In genomic region chr4:175951794-175952193, GRCh38 we compare ENCODE assay signal across 17 cellular contexts.
DNase-seq lines count a peak whose midpoint lies in the region; ATAC-seq and TF ChIP-seq lines count a peak whose summit lies in the region.
"Had no signal": no experiment of that assay in that cellular context is flagged by ENCODE, and none has a peak within 500 bp of the region (broad histone marks: within the 10 kb centered on the region; RNA-seq: fewer than 3 reads in every experiment).

No MANE protein-coding gene starts in this region.

- peak; percentile 36 for ATAC-seq in left colon
- ATAC-seq in HG03354 (IDR thresholded peaks at IDR 0.05; ENCODE audit: poor library complexity, severe bottlenecking, unreplicated experiment) = no peak

- H3K27ac ChIP-seq in effector memory CD4-positive, alpha-beta T cell (ENCODE audit: insufficient read depth, low read length, poor library complexity, severe bottlenecking) = no peak overlapping the region
- H3K27ac ChIP-seq: BLaER1 treated with 17β-estradiol and CSF1 and Interleukin-3, amounts not matched to agents 10 nM and 100 nM; KMS-11 had no signal

- intact Hi-C loops in left colon (cut with DNase I, micrococcal nuclease) = no loop called here

- DNase-seq in Caki2 (ENCODE audit: low read depth) (peak; percentile 45), MG63 (peak; percentile 79), choroid plexus epithelial cell (ENCODE audit: low read depth) (peak; percentile 6), left colon (no peak), GF-D8 (lab: John Stamatoyannopoulos, UW) (no peak), Kasumi-1 (lab: John Stamatoyannopoulos, UW) (no peak)
- no peak for DNase-seq in effector memory CD4-positive, alpha-beta T cell
- DNase-seq: activated naive CD4-positive, alpha-beta T cell treated with Interleukin-2 at 50 U/mL for 16 hours; activated T-cell treated with anti-CD3 and anti-CD28 coated beads, Interleukin-2, amount 50 U/mL, for 1 hour; amygdala; cerebellar nuclear complex; NCI-H1092; NCI-H2029; NCI-H345 had no signal

- H3K36me3 ChIP-seq in MG63 = no peaks in the 10 kb centered on the region
- H3K36me3 ChIP-seq in effector memory CD4-positive, alpha-beta T cell (ENCODE audit: control insufficient read depth, insufficient read depth, low read length) = no peaks in the 10 kb centered on the region
- H3K36me3 ChIP-seq: BLaER1 treated with 17β-estradiol and CSF1 and Interleukin-3, amounts not matched to agents 10 nM and 100 nM had no signal

- no peaks in the 10 kb centered on the region for H3K4me1 ChIP-seq in effector memory CD4-positive, alpha-beta T cell (ENCODE audit: control insufficient read depth, insufficient read depth, low read length, poor library complexity, severe bottlenecking)

- peaks cover 26% of the 10 kb centered on the region for H3K27me3 ChIP-seq in MG63
- H3K27me3 ChIP-seq in effector memory CD4-positive, alpha-beta T cell (replicated peaks; ENCODE audit: control insufficient read depth, insufficient read depth, low read length, poor library complexity, severe bottlenecking) = no peaks in the 10 kb centered on the region
- H3K27me3 ChIP-seq: BLaER1 treated with 17β-estradiol and CSF1 and Interleukin-3, amounts not matched to agents 10 nM and 100 nM had no signal

- no peaks in the 10 kb centered on the region for H3K9me3 ChIP-seq in MG63
- H3K9me3 ChIP-seq in effector memory CD4-positive, alpha-beta T cell (ENCODE audit: control insufficient read depth, low read length) = no peaks in the 10 kb centered on the region
- H3K9me3 ChIP-seq: BLaER1 treated with 17β-estradiol and CSF1 and Interleukin-3, amounts not matched to agents 10 nM and 100 nM had no signal

- TF ChIP-seq CTCF in choroid plexus epithelial cell (conservative IDR thresholded peaks at IDR 0.05; ENCODE audit: low read depth, low read length) = no peak

- in situ Hi-C loops in Caki2 (cut with HindIII; ENCODE audit: low pct_unique_long_range_greater_than_20kb, low sequenced_read_pairs) = no loop called here

- no peak overlapping the region for H3K4me3 ChIP-seq in MG63
- H3K4me3 ChIP-seq in choroid plexus epithelial cell (ENCODE audit: low read depth, low read length) = no peak overlapping the region
- H3K4me3 ChIP-seq in effector memory CD4-positive, alpha-beta T cell (ENCODE audit: insufficient read depth, low read depth, low read length, poor library complexity, severe bottlenecking) = no peak overlapping the region
- H3K4me3 ChIP-seq: BLaER1 treated with 17β-estradiol and CSF1 and Interleukin-3, amounts not matched to agents 10 nM and 100 nM had no signal

Comparison
In these comparisons a context has a peak if more than half of its experiments do, and no peak if none do; other contexts are left out.
1. DNase-seq: peak in Caki2 (single experiment), MG63 (single experiment) and choroid plexus epithelial cell (single experiment); none in left colon (0 of 2), GF-D8 (single experiment), effector memory CD4-positive, alpha-beta T cell (0 of 3) and Kasumi-1 (0 of 2).